ENCODE assay signal across 17 cellular contexts in genomic region chr4:88653371-88653946, GRCh38.
"Had no signal": no experiment of that assay in that cellular context is flagged by ENCODE, and none has a peak within 500 bp of the region (broad histone marks: within the 10 kb centered on the region; RNA-seq: fewer than 3 reads in every experiment).

No MANE protein-coding gene starts in this region.

- H3K4me1 ChIP-seq: SJSA1 had no signal

- H3K9me3 ChIP-seq: gastrocnemius medialis, SJSA1, tibial artery had no signal

- H3K9me3 Mint-ChIP-seq: activated CD4-positive, alpha-beta memory T cell treated with anti-CD3 and anti-CD28 coated beads, Interleukin-2, amount 10 ng/mL, durations not matched to agents 7 days and 5 days; activated naive CD8-positive, alpha-beta T cell treated with anti-CD3 and anti-CD28 coated beads, Interleukin-2, amount 10 ng/mL, durations not matched to agents 7 days and 5 days; activated T-helper 2 cell treated with anti-CD3 and anti-CD28 coated beads, Interferon-gamma antibody, Interleukin-2, Interleukin-4, amounts not matched to agents 10 μg/mL and 5 μg/mL and 100 μg/mL, durations not matched to agents 14 hours and 24 hours and 36 hours had no signal

- H3K27ac Mint-ChIP-seq: activated CD4-positive, alpha-beta memory T cell treated with anti-CD3 and anti-CD28 coated beads, Interleukin-2, amount 10 ng/mL, durations not matched to agents 7 days and 5 days; activated naive CD8-positive, alpha-beta T cell treated with anti-CD3 and anti-CD28 coated beads, Interleukin-2, amount 10 ng/mL, durations not matched to agents 7 days and 5 days; activated T-helper 2 cell treated with anti-CD3 and anti-CD28 coated beads, Interferon-gamma antibody, Interleukin-2, Interleukin-4, amounts not matched to agents 10 μg/mL and 5 μg/mL and 100 μg/mL, durations not matched to agents 14 hours and 24 hours and 36 hours had no signal

- H3K27ac ChIP-seq: coronary artery, gastrocnemius medialis, SJSA1, skin epidermis, tibial artery had no signal

- DNase-seq: activated CD4-positive, alpha-beta memory T cell treated with anti-CD3 and anti-CD28 coated beads, Interleukin-2, amount 10 ng/mL, durations not matched to agents 7 days and 5 days; activated CD4-positive, alpha-beta T cell treated with anti-CD3 and anti-CD28 coated beads for 1 hour; activated naive CD8-positive, alpha-beta T cell treated with anti-CD3 and anti-CD28 coated beads, Interleukin-2, amount 10 ng/mL, durations not matched to agents 7 days and 5 days; aorta; effector CD4-positive, alpha-beta T cell; gastrocnemius medialis; kidney; left ventricle myocardium superior; posterior cingulate gyrus; stimulated activated CD4-positive, alpha-beta T cell treated with anti-CD3 and anti-CD28 coated beads, Interleukin-4, amount 100 ng/mL, for 4 hours; SW 1271; T-helper 9 cell; tibial artery had no signal

- H3K27me3 ChIP-seq: gastrocnemius medialis, SJSA1, tibial artery had no signal

- H3K4me3 Mint-ChIP-seq: activated CD4-positive, alpha-beta memory T cell treated with anti-CD3 and anti-CD28 coated beads, Interleukin-2, amount 10 ng/mL, durations not matched to agents 7 days and 5 days; activated naive CD8-positive, alpha-beta T cell treated with anti-CD3 and anti-CD28 coated beads, Interleukin-2, amount 10 ng/mL, durations not matched to agents 7 days and 5 days had no signal

- H3K4me1 Mint-ChIP-seq: activated CD4-positive, alpha-beta memory T cell treated with anti-CD3 and anti-CD28 coated beads, Interleukin-2, amount 10 ng/mL, durations not matched to agents 7 days and 5 days had no signal

- H3K27me3 Mint-ChIP-seq: activated CD4-positive, alpha-beta memory T cell treated with anti-CD3 and anti-CD28 coated beads, Interleukin-2, amount 10 ng/mL, durations not matched to agents 7 days and 5 days; activated naive CD8-positive, alpha-beta T cell treated with anti-CD3 and anti-CD28 coated beads, Interleukin-2, amount 10 ng/mL, durations not matched to agents 7 days and 5 days had no signal

- H3K4me3 ChIP-seq: coronary artery, gastrocnemius medialis, SJSA1, skin epidermis, tibial artery had no signal

- ATAC-seq: gastrocnemius medialis, left ventricle myocardium superior had no signal
